Comparison of ENCODE assay signal across 7 cellular contexts in the genomic region with DNA sequence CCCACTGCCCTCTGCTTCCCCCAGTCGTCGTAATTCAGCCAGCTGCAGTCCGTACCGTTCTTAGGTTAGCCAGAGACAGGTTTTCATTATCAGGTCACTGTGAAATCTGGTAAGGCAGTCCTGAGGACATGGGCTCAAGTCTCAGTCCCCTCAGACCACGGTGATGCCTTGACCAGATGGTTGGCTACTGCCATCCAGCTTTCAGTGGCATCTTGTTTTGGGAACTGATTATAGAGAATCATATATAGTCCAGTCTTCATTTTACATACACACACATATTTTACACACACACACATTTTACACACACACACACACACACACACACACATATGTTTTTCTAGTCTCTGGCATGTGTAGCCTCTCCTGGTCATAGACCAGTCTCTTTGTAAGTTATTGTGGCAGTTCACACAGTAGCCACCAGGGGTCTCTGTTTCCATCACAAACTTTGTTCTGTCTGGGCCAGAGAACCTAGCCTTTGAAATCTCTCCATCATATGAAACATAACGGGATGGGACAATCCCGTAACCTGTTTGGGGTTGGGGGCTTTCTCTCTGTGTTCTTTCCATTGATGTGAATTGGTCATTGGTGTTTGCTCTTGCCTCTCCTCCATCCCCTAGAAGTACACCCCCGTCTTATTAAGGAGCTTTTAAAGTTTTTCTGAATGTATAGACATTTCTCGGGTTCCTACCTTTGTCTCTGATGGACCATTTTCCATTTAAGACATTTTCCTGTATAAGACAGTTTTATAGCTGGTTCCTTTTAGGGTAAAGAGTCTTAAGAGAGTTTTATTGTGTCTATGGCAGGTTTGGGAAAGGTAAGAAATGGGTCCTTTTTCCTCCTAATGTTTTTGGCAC. TPM values are rescaled to one million over a fixed set of nuclear protein-coding genes. Genes with fewer than 3 reads are reported as not detected.
DNase-seq lines count a peak whose midpoint lies in the region; ATAC-seq and TF ChIP-seq lines count a peak whose summit lies in the region.

No MANE protein-coding gene starts in this region.

- H3K4me3 ChIP-seq in GM12864 (ENCODE audit: low read depth, low read length) (no peak overlapping the region), OCI-LY3 (ENCODE audit: low read length) (no peak overlapping the region), epithelial cell of esophagus (ENCODE audit: low read length) (no peak overlapping the region)

- H3K27ac ChIP-seq in OCI-LY3 (ENCODE audit: low read length) = no peak overlapping the region

- TF ChIP-seq CTCF in GM12864 (IDR thresholded peaks at IDR 0.05; ENCODE audit: low read depth, low read length, missing control alignments) (peak; percentile 89), OCI-LY3 (IDR thresholded peaks at IDR 0.05; ENCODE audit: low read depth, low read length) (peak; percentile 96), epithelial cell of esophagus (IDR thresholded peaks at IDR 0.05; ENCODE audit: insufficient read depth, low read depth, low read length, missing control alignments) (peak; percentile 90)

- peaks cover 17% of the 10 kb centered on the region for H3K4me1 ChIP-seq in OCI-LY3 (ENCODE audit: low read length)

- no peaks in the 10 kb centered on the region for H3K79me2 ChIP-seq in OCI-LY3 (ENCODE audit: low read length)

- peaks cover 19 to 41% (median 37%) of the 10 kb centered on the region in 4 donors for H3K4me1 Mint-ChIP-seq in naive thymus-derived CD8-positive, alpha-beta T cell

- H3K36me3 ChIP-seq in OCI-LY3 (replicated peaks; ENCODE audit: low read depth, low read length) = peaks cover 23% of the 10 kb centered on the region

- POLR2A ChIA-PET in naive thymus-derived CD8-positive, alpha-beta T cell (lab: Charles Lee) = interaction anchor here (0.8 to 2.9 kb wide), 5 partner anchors 9 to 44 kb away, joined by 3 to 22 read pairs (median 4); partner anchors contain the start of gene IKBKE

- no peaks in the 10 kb centered on the region for H4K20me1 ChIP-seq in OCI-LY3 (ENCODE audit: insufficient read depth, low read length)

- H3K27ac Mint-ChIP-seq in naive thymus-derived CD8-positive, alpha-beta T cell = peak overlapping the region in 2 of 10 donors; percentile 11 to 80

- peak; percentile 84 to 90 for ATAC-seq in naive thymus-derived CD8-positive, alpha-beta T cell

- H3K9me3 Mint-ChIP-seq in naive thymus-derived CD8-positive, alpha-beta T cell = no peaks in the 10 kb centered on the region

- DNase-seq in GM12864 (ENCODE audit: low read depth) (no peak), HT-29 (ENCODE audit: low spot score) (peak; percentile 91), epithelial cell of esophagus (ENCODE audit: low read depth) (peak; percentile 80), stromal cell of bone marrow (ENCODE audit: low read depth) (peak; percentile 62)
- peak; percentile 83 for DNase-seq in activated CD8-positive, alpha-beta memory T cell treated with anti-CD3 and anti-CD28 coated beads, Interleukin-2, amount 50 U/mL, for 48 hours
- peak; percentile 39 to 87 (median 67) for DNase-seq in naive thymus-derived CD8-positive, alpha-beta T cell

- H3K4me2 ChIP-seq in OCI-LY3 (ENCODE audit: low read length) = no peak overlapping the region

- H3K27me3 Mint-ChIP-seq in naive thymus-derived CD8-positive, alpha-beta T cell = no peaks in the 10 kb centered on the region

- no peaks in the 10 kb centered on the region for H3K27me3 ChIP-seq in OCI-LY3 (ENCODE audit: low read depth, low read length)

- no peak overlapping the region for H2AFZ ChIP-seq in OCI-LY3 (ENCODE audit: low read depth, low read length)

- H3K4me3 Mint-ChIP-seq in naive thymus-derived CD8-positive, alpha-beta T cell = no peak overlapping the region

- no peaks in the 10 kb centered on the region for H3K9me3 ChIP-seq in OCI-LY3 (ENCODE audit: insufficient read depth, low read length)

- H3K36me3 Mint-ChIP-seq in naive thymus-derived CD8-positive, alpha-beta T cell = no peaks in the 10 kb centered on the region

- no peak overlapping the region for H3K9ac ChIP-seq in OCI-LY3 (ENCODE audit: low read length)

RNA-seq across cellular contexts. Expression of gene IKBKE, which starts 8.4 kb away (rescaled TPM):
- 11.7 and 12.0 TPM in 2 replicates for total RNA-seq in HT-29 (2014; rRNA removed; shearing (Covaris generic))
- total RNA-seq in naive thymus-derived CD8-positive, alpha-beta T cell = 10 to 100 TPM; 82.9 to 87.3 TPM
- polyA plus RNA-seq in naive thymus-derived CD8-positive, alpha-beta T cell = 10 to 100 TPM; 40.5 to 57.0 (median 55.5) TPM

RNA-seq across cellular contexts. Expression of gene RASSF5, which starts 45.5 kb away (rescaled TPM):
- total RNA-seq in HT-29 (2014; rRNA removed; shearing (Covaris generic)) = 7.9 and 8.8 TPM in 2 replicates
- total RNA-seq in naive thymus-derived CD8-positive, alpha-beta T cell = 100 to 1,000 TPM; 224 to 229 TPM
- polyA plus RNA-seq in naive thymus-derived CD8-positive, alpha-beta T cell = 100 to 1,000 TPM; 233 to 358 (median 291) TPM

Comparison
In these comparisons a context has a peak if more than half of its experiments do, and no peak if none do; other contexts are left out.
1. RNA of gene RASSF5, which starts 45.5 kb away (total RNA-seq): 224 to 229 TPM in naive thymus-derived CD8-positive, alpha-beta T cell; 7.9 to 8.8 TPM in HT-29; every median in the first group is over 10 times any median in the second.
2. Peak in every context shown above with its lines, with median percentiles within 50 percentile points of each other: CTCF ChIP-seq.